In genomic region chr2:227141301-227141700, GRCh38 we compare ENCODE assay signal across 9 cellular contexts. TPM values are rescaled to one million over a fixed set of nuclear protein-coding genes. Genes with fewer than 3 reads are reported as not detected.
"Had no signal": no experiment of that assay in that cellular context is flagged by ENCODE, and none has a peak within 500 bp of the region (broad histone marks: within the 10 kb centered on the region; RNA-seq: fewer than 3 reads in every experiment).

No MANE protein-coding gene starts in this region.

- H3K27ac ChIP-seq: KMS-11 had no signal

- H2AFZ ChIP-seq: GM23338 had no signal

- H3K4me3 ChIP-seq: GM23338 had no signal

- H3K9ac ChIP-seq: KMS-11 had no signal

- DNase-seq: H9, HCEC 1CT, KBM-7 had no signal

- ATAC-seq: GM23338 had no signal

- FAIRE-seq: H1, H54, HTR-8/SVneo had no signal

- H3K4me2 ChIP-seq: GM23338, KMS-11 had no signal

RNA-seq across cellular contexts. Expression of gene COL4A4, which starts 22.7 kb away (rescaled TPM):
- total RNA-seq: HT-29 had no signal

RNA-seq across cellular contexts. Expression of gene COL4A3, which starts 23.1 kb away (rescaled TPM):
- total RNA-seq: HT-29 had no signal
